26 cellular contexts compared by ENCODE assay signal in the genomic region with DNA sequence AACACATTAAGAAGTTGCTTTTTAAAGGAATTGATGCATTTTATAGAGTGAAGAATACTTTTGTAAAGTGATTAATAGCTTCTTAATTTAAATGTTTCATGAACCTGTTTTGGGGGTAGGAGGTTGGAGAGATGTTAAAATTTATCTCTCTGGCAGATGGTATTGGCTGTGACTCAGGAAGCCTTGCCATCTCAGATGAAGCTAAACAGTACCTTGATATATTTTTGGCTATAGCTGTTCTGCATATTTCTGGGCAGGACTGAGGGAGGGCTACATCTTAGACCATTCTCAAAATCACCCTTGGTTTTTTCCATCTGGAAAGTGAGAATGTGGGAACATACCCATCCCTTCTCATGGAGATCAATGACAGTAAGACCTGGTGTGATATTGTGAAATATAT. TPM values are rescaled to one million over a fixed set of nuclear protein-coding genes. Genes with fewer than 3 reads are reported as not detected.
DNase-seq lines count a peak whose midpoint lies in the region; ATAC-seq, FAIRE-seq and TF ChIP-seq lines count a peak whose summit lies in the region.
"Had no signal": no experiment of that assay in that cellular context is flagged by ENCODE, and none has a peak within 500 bp of the region (broad histone marks: within the 10 kb centered on the region; RNA-seq: fewer than 3 reads in every experiment).

No MANE protein-coding gene starts in this region.

- H3K36me3 ChIP-seq in left ventricle myocardium inferior: no peaks in the 10 kb centered on the region
- no peaks in the 10 kb centered on the region for H3K36me3 ChIP-seq in HepG2 (replicated peaks in 1 of 2; ENCODE audit: control insufficient read depth in 1 of 2, insufficient read depth in 2 of 2, low read length in 2 of 2)
- H3K36me3 ChIP-seq in right lobe of liver: no peaks in the 10 kb centered on the region
- H3K36me3 ChIP-seq: BE2C had no signal

- in situ Hi-C loops in HepG2 (cut with HindIII; ENCODE audit: extremely low pct_ligation_motif_present, low pct_unique_long_range_greater_than_20kb): no loop called here

- H3K27me3 ChIP-seq in left ventricle myocardium inferior (ENCODE audit: low read depth) (no peaks in the 10 kb centered on the region), HepG2 (ENCODE audit: control insufficient read depth in 1 of 2, insufficient read depth in 2 of 2, low read length in 2 of 2) (peaks cover 0 to 15% of the 10 kb centered on the region in 2 experiments; a peak in 2 of 5 replicates), right lobe of liver (no peaks in the 10 kb centered on the region)
- H3K27me3 ChIP-seq: BE2C; BLaER1 treated with 17β-estradiol and CSF1 and Interleukin-3, amounts not matched to agents 10 nM and 100 nM had no signal

- no peak for TF ChIP-seq RAD21 in HepG2 (CRISPR knock-in tag; IDR thresholded peaks at IDR 0.05)

- no peak overlapping the region for H3K4me2 ChIP-seq in HepG2 (ENCODE audit: low read depth, low read length)
- H3K4me2 ChIP-seq: A549; BLaER1 treated with 17β-estradiol and CSF1 and Interleukin-3, amounts not matched to agents 10 nM and 100 nM; GM23338 had no signal

- intact Hi-C loops in Right ventricle myocardium inferior (cut with DNase I) (no loop called here), left ventricle myocardium inferior (cut with micrococcal nuclease) (no loop called here), HepG2 (cut with micrococcal nuclease; ENCODE audit: unreplicated experiment) (no loop called here), right lobe of liver (cut with DNase I) (no loop called here)

- TF ChIP-seq EP300 in HepG2 (IDR thresholded peaks at IDR 0.05; ENCODE audit: low read depth in 2 of 2, low read length in 2 of 2) (no peak), HepG2 (CRISPR knock-in tag; IDR thresholded peaks at IDR 0.05; ENCODE audit: borderline replicate concordance) (no peak)

- H2AFZ ChIP-seq in HepG2 (ENCODE audit: low read length): no peak overlapping the region
- H2AFZ ChIP-seq: GM23338 had no signal

- H3K79me2 ChIP-seq in HepG2 (ENCODE audit: insufficient read depth, low read length): no peaks in the 10 kb centered on the region

- CTCF ChIA-PET in HepG2 (lab: Yijun Ruan, JAX; ENCODE audit: low intra/inter-chr PET ratio, low total read pairs): no interaction called here

- no peak overlapping the region for H3K9ac ChIP-seq in HepG2 (ENCODE audit: insufficient read depth, low read depth, low read length)
- H3K9ac ChIP-seq: BLaER1 treated with 17β-estradiol and CSF1 and Interleukin-3, amounts not matched to agents 10 nM and 100 nM had no signal

- no peaks in the 10 kb centered on the region for H4K20me1 ChIP-seq in HepG2 (ENCODE audit: insufficient read depth, low read length)
- H4K20me1 ChIP-seq: BLaER1 treated with 17β-estradiol and CSF1 and Interleukin-3, amounts not matched to agents 10 nM and 100 nM had no signal

- BruUV-seq in HepG2 (replicated peaks; lab: Mats Ljungman, UMichigan): no TSS peak

- no peak for FAIRE-seq in HepG2 (lab: Jason Lieb, UNC)
- FAIRE-seq: A549, D721Med, GM12878, GM18507 had no signal

- peak; percentile 17 for DNase-seq in DMS 273 (lab: John Stamatoyannopoulos, UW; ENCODE audit: unreplicated experiment)
- DNase-seq in DMS 273 treated with DMSO at 0.1 percent for 48 hours (lab: John Stamatoyannopoulos, UW): no peak
- DNase-seq in Right ventricle myocardium inferior (ENCODE audit: missing footprints): no peak
- no peak for DNase-seq in left ventricle myocardium inferior
- DNase-seq in HepG2 (ENCODE audit: low spot score): no peak
- DNase-seq in right lobe of liver: no peak
- peak; percentile 29 for DNase-seq in superior temporal gyrus (ENCODE audit: extremely low spot score)
- no peak for DNase-seq in foreskin melanocyte
- DNase-seq: ACHN; AML-193; BE2C; CD4-positive, alpha-beta T cell; CD8-positive, alpha-beta memory T cell; DMS153; DND-41; GDM1; H9 had no signal

- POLR2A ChIA-PET in HepG2 (lab: Yijun Ruan, JAX): no interaction called here

- H3K4me1 ChIP-seq in left ventricle myocardium inferior: peaks cover 36% of the 10 kb centered on the region
- H3K4me1 ChIP-seq in HepG2 (ENCODE audit: insufficient read depth, low read length): no peaks in the 10 kb centered on the region
- H3K4me1 ChIP-seq in right lobe of liver: no peaks in the 10 kb centered on the region
- H3K4me1 ChIP-seq: A549, BE2C had no signal

- H3K4me3 ChIP-seq in left ventricle myocardium inferior (no peak overlapping the region), HepG2 (replicated peaks in 1 of 3; ENCODE audit: insufficient read depth in 1 of 3, low read depth in 2 of 3, low read length in 3 of 3) (no peak overlapping the region), right lobe of liver (no peak overlapping the region)
- H3K4me3 ChIP-seq: A549; BLaER1 treated with 17β-estradiol and CSF1 and Interleukin-3, amounts not matched to agents 10 nM and 100 nM; GM12878; GM23338 had no signal

- H3K27ac ChIP-seq in left ventricle myocardium inferior (replicated peaks) (no peak overlapping the region), HepG2 (ENCODE audit: extremely low read length, insufficient read depth, low read length) (no peak overlapping the region), right lobe of liver (no peak overlapping the region)
- H3K27ac ChIP-seq: 22Rv1; A549; BLaER1 treated with 17β-estradiol and CSF1 and Interleukin-3, amounts not matched to agents 10 nM and 100 nM had no signal

- ATAC-seq in Right ventricle myocardium inferior (peak; percentile 35), HepG2 (no peak), right lobe of liver (no peak)
- ATAC-seq: A549, GM12878, GM23338, HCT116 had no signal

- TF ChIP-seq CTCF in left ventricle myocardium inferior (IDR thresholded peaks at IDR 0.05; ENCODE audit: borderline replicate concordance): no peak
- TF ChIP-seq CTCF in HepG2 (CRISPR knock-in tag; IDR thresholded peaks at IDR 0.05): no peak
- no peak for TF ChIP-seq CTCF in right lobe of liver (IDR thresholded peaks at IDR 0.05)

- H3K9me3 ChIP-seq in left ventricle myocardium inferior (replicated peaks): no peaks in the 10 kb centered on the region
- H3K9me3 ChIP-seq in HepG2 (ENCODE audit: low read length): no peaks in the 10 kb centered on the region
- H3K9me3 ChIP-seq in right lobe of liver: no peaks in the 10 kb centered on the region
- H3K9me3 ChIP-seq: A549, BE2C had no signal

- TF ChIP-seq POLR2A in HepG2 (IDR thresholded peaks at IDR 0.05; ENCODE audit: insufficient read depth in 1 of 2, low read depth in 2 of 2, low read length in 2 of 2) (no peak), right lobe of liver (IDR thresholded peaks at IDR 0.05) (no peak)

RNA-seq across cellular contexts. Expression of a gene that starts 13.4 kb away (rescaled TPM):
- total RNA-seq in Right ventricle myocardium inferior: 0.35 TPM
- 0.27 TPM for total RNA-seq in left ventricle myocardium inferior
- not detected in 2 replicates for total RNA-seq in HepG2 (2016; rRNA removed; fragmentation: Illumina TruSeq; extraction: Trizol)
- total RNA-seq in HepG2 (2016; cell fraction: cytosol; rRNA removed; fragmentation: Illumina TruSeq; extraction: Trizol; ENCODE audit: low read depth): not detected in 2 replicates
- not detected in 2 replicates for total RNA-seq in HepG2 (2016; cell fraction: insoluble cytoplasmic fraction; rRNA removed; fragmentation: Illumina TruSeq; extraction: Trizol)
- not detected in 2 replicates for total RNA-seq in HepG2 (2016; cell fraction: membrane; rRNA removed; fragmentation: Illumina TruSeq; extraction: Trizol)
- not detected in 2 replicates for total RNA-seq in HepG2 (2016; cell fraction: nucleus; rRNA removed; fragmentation: Illumina TruSeq; extraction: Trizol)
- not detected in 2 replicates for polyA plus RNA-seq in HepG2 (2011; rRNA removed)
- polyA plus RNA-seq in HepG2 (2011; cell fraction: cytosol; rRNA removed): not detected in 2 replicates
- not detected in 2 replicates for polyA plus RNA-seq in HepG2 (2011; cell fraction: nucleus; rRNA removed)
- not detected in 2 replicates for polyA plus RNA-seq in HepG2 (2012)
- not detected in 2 replicates for polyA plus RNA-seq in HepG2 (2016; cell fraction: cytosol; fragmentation: Illumina TruSeq; extraction: Trizol; ENCODE audit: low read depth)
- polyA plus RNA-seq in HepG2 (2016; cell fraction: insoluble cytoplasmic fraction; fragmentation: Illumina TruSeq; extraction: Trizol; ENCODE audit: low read depth): not detected in 2 replicates
- not detected in 2 replicates for polyA plus RNA-seq in HepG2 (2016; cell fraction: membrane; fragmentation: Illumina TruSeq; extraction: Trizol; ENCODE audit: low read depth)
- not detected in 2 replicates for polyA plus RNA-seq in HepG2 (2016; cell fraction: nucleus; fragmentation: Illumina TruSeq; extraction: Trizol; ENCODE audit: insufficient read depth, low read depth)
- polyA minus RNA-seq in HepG2 (2011; rRNA and poly(A)+ RNA removed; ENCODE audit: low replicate concordance): not detected in 2 replicates
- not detected in 2 replicates for polyA minus RNA-seq in HepG2 (2011; cell fraction: cytosol; rRNA and poly(A)+ RNA removed)
- polyA minus RNA-seq in HepG2 (2011; cell fraction: nucleus; rRNA and poly(A)+ RNA removed): not detected in 2 replicates
- under 1 TPM in 1 of 6 experiments, not detected in 5; 0.12 TPM for total RNA-seq in right lobe of liver
- total RNA-seq: GM23338 had no signal
- polyA plus RNA-seq: CD14-positive monocyte had no signal

RNA-seq across cellular contexts. Expression of a gene that starts 30.0 kb away (rescaled TPM):
- total RNA-seq in Right ventricle myocardium inferior: 27.9 TPM
- 29.7 TPM for total RNA-seq in left ventricle myocardium inferior
- 0.69 and 0.70 TPM in 2 replicates for total RNA-seq in HepG2 (2016; rRNA removed; fragmentation: Illumina TruSeq; extraction: Trizol)
- 0.09 and 0.20 TPM in 2 replicates for total RNA-seq in HepG2 (2016; cell fraction: cytosol; rRNA removed; fragmentation: Illumina TruSeq; extraction: Trizol; ENCODE audit: low read depth)
- total RNA-seq in HepG2 (2016; cell fraction: insoluble cytoplasmic fraction; rRNA removed; fragmentation: Illumina TruSeq; extraction: Trizol): 0.58 and 0.71 TPM in 2 replicates
- total RNA-seq in HepG2 (2016; cell fraction: membrane; rRNA removed; fragmentation: Illumina TruSeq; extraction: Trizol): 0.37 and 0.52 TPM in 2 replicates
- 0.40 and 0.47 TPM in 2 replicates for total RNA-seq in HepG2 (2016; cell fraction: nucleus; rRNA removed; fragmentation: Illumina TruSeq; extraction: Trizol)
- 0.20 and 0.27 TPM in 2 replicates for polyA plus RNA-seq in HepG2 (2011; rRNA removed)
- polyA plus RNA-seq in HepG2 (2011; cell fraction: cytosol; rRNA removed): 0.23 and 0.31 TPM in 2 replicates
- polyA plus RNA-seq in HepG2 (2011; cell fraction: nucleus; rRNA removed): 0.18 and 0.23 TPM in 2 replicates
- polyA plus RNA-seq in HepG2 (2012): 0.13 and 0.23 TPM in 2 replicates
- polyA plus RNA-seq in HepG2 (2016; cell fraction: cytosol; fragmentation: Illumina TruSeq; extraction: Trizol; ENCODE audit: low read depth): 0.08 and 0.10 TPM in 2 replicates
- 0.62 and 0.74 TPM in 2 replicates for polyA plus RNA-seq in HepG2 (2016; cell fraction: insoluble cytoplasmic fraction; fragmentation: Illumina TruSeq; extraction: Trizol; ENCODE audit: low read depth)
- 0.17 and 0.27 TPM in 2 replicates for polyA plus RNA-seq in HepG2 (2016; cell fraction: membrane; fragmentation: Illumina TruSeq; extraction: Trizol; ENCODE audit: low read depth)
- polyA plus RNA-seq in HepG2 (2016; cell fraction: nucleus; fragmentation: Illumina TruSeq; extraction: Trizol; ENCODE audit: insufficient read depth, low read depth): 0.48 and 0.56 TPM in 2 replicates
- 0.05 and 0.70 TPM in 2 replicates for polyA minus RNA-seq in HepG2 (2011; rRNA and poly(A)+ RNA removed; ENCODE audit: low replicate concordance)
- 0.30 TPM in 1 of 2 replicates, not detected in the other for polyA minus RNA-seq in HepG2 (2011; cell fraction: cytosol; rRNA and poly(A)+ RNA removed)
- polyA minus RNA-seq in HepG2 (2011; cell fraction: nucleus; rRNA and poly(A)+ RNA removed): 0.26 and 0.50 TPM in 2 replicates
- 10 to 100 TPM in 1 of 6 experiments, 1 to 10 TPM in 5; 4.0 to 10.6 (median 7.6) TPM for total RNA-seq in right lobe of liver

Comparison
In these comparisons a context has a peak if more than half of its experiments do, and no peak if none do; other contexts are left out.
1. DNase-seq: peak in DMS 273 (single experiment) and superior temporal gyrus (single experiment); none in DMS 273 treated with DMSO at 0.1 percent for 48 hours (single experiment), Right ventricle myocardium inferior (single experiment), left ventricle myocardium inferior (single experiment), HepG2 (single experiment), right lobe of liver (0 of 3) and foreskin melanocyte (single experiment).